In the genomic region with DNA sequence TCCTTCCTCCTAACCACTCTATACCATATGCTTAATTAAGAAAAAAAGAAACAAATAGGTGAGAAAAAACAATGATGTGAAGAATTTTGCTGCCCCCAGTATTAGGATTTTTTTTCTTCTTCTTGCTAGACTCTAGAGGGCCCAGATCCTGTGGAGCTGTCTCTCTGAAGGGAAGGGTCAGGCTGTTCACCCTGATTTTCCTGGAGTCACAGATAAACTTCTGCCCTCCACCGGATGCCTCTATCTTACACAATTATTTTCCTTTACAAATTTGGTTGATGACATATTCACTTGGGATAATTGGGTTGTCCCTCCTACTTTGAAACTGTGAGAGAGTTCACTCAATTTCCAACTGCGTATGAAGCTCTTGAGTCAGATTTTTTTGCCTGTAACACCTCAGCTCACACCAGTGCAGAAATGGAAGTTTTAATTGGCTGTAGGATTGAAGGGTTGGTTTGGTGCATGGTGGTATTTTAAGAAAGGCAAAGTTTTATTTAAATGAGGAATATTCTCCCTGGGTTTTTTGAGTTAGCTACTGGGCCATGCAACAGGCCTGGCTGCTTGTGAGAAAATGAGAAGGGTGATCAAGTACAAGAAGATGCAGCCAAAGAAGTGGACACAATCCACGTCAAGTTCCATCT, we compare ENCODE assay signal across 13 cellular contexts.
A peak's percentile ranks its signal among the peaks of the same experiment; 100 is the strongest.
DNase-seq lines count a peak whose midpoint lies in the region; ATAC-seq and TF ChIP-seq lines count a peak whose summit lies in the region.
"Had no signal": no experiment of that assay in that cellular context is flagged by ENCODE, and none has a peak within 500 bp of the region (broad histone marks: within the 10 kb centered on the region; RNA-seq: fewer than 3 reads in every experiment).

No MANE protein-coding gene starts in this region.

- peak overlapping the region; percentile 35 for H3K9ac ChIP-seq in adipocyte (ENCODE audit: low read length)

- intact Hi-C loops in right cardiac atrium (cut with DNase I): no loop called here

- H3K27me3 ChIP-seq in right cardiac atrium (ENCODE audit: control insufficient read depth, insufficient read depth): no peaks in the 10 kb centered on the region
- no peaks in the 10 kb centered on the region for H3K27me3 ChIP-seq in right atrium auricular region
- no peaks in the 10 kb centered on the region for H3K27me3 ChIP-seq in adipocyte (replicated peaks; ENCODE audit: control insufficient read depth, insufficient read depth, low read length)

- H3K36me3 ChIP-seq in right atrium auricular region (no peaks in the 10 kb centered on the region), adipocyte (ENCODE audit: control insufficient read depth, insufficient read depth, low read length, severe bottlenecking) (no peaks in the 10 kb centered on the region)

- ATAC-seq in right cardiac atrium: peak; percentile 84 to 97
- peak; percentile 80 for ATAC-seq in left lobe of liver
- ATAC-seq in HG02763 (IDR thresholded peaks at IDR 0.05; ENCODE audit: unreplicated experiment): no peak
- no peak for ATAC-seq in HG03280 (IDR thresholded peaks at IDR 0.05; ENCODE audit: unreplicated experiment)
- no peak for ATAC-seq in GM18861 (IDR thresholded peaks at IDR 0.05; ENCODE audit: unreplicated experiment)
- ATAC-seq: GM23338 had no signal

- H3K9me3 ChIP-seq in right cardiac atrium (ENCODE audit: control insufficient read depth, low read length) (no peaks in the 10 kb centered on the region), right atrium auricular region (peaks cover 0 to 8% of the 10 kb centered on the region in 2 donors), adipocyte (ENCODE audit: control insufficient read depth, low read length) (peaks cover 8% of the 10 kb centered on the region)

- WGBS in right cardiac atrium: 42% methylated on average over 3 of the region's 3 CpGs

- DNase-seq in right cardiac atrium: no peak
- DNase-seq in right atrium auricular region (ENCODE audit: low spot score): no peak
- DNase-seq in adipocyte (ENCODE audit: low read depth): no peak
- DNase-seq in left lobe of liver (ENCODE audit: low spot score): no peak
- DNase-seq: C1 segment of cervical spinal cord; CD4-positive, alpha-beta T cell; DMS79; EL; H9 had no signal

- H3K4me3 ChIP-seq in right cardiac atrium (ENCODE audit: low read length) (no peak overlapping the region), right atrium auricular region (no peak overlapping the region), adipocyte (ENCODE audit: low read length) (no peak overlapping the region)
- H3K4me3 ChIP-seq: GM23338 had no signal

- H3K4me1 ChIP-seq in right cardiac atrium (ENCODE audit: control insufficient read depth, insufficient read depth, low read length) (peaks cover 3% of the 10 kb centered on the region), right atrium auricular region (no peaks in the 10 kb centered on the region), adipocyte (ENCODE audit: control insufficient read depth, insufficient read depth, low read length) (peaks cover 22% of the 10 kb centered on the region)

- TF ChIP-seq CTCF in right atrium auricular region (IDR thresholded peaks at IDR 0.05): no peak

- H3K27ac ChIP-seq in right cardiac atrium (ENCODE audit: low read length) (peak overlapping the region; percentile 13), right atrium auricular region (no peak overlapping the region)

Comparison
In these comparisons a context has a peak if more than half of its experiments do, and no peak if none do; other contexts are left out.
1. ATAC-seq: peak in right cardiac atrium (2 of 2) and left lobe of liver (single experiment); none in HG02763 (single experiment), HG03280 (single experiment) and GM18861 (single experiment).